Comparison of ENCODE assay signal across 12 cellular contexts in the genomic region with DNA sequence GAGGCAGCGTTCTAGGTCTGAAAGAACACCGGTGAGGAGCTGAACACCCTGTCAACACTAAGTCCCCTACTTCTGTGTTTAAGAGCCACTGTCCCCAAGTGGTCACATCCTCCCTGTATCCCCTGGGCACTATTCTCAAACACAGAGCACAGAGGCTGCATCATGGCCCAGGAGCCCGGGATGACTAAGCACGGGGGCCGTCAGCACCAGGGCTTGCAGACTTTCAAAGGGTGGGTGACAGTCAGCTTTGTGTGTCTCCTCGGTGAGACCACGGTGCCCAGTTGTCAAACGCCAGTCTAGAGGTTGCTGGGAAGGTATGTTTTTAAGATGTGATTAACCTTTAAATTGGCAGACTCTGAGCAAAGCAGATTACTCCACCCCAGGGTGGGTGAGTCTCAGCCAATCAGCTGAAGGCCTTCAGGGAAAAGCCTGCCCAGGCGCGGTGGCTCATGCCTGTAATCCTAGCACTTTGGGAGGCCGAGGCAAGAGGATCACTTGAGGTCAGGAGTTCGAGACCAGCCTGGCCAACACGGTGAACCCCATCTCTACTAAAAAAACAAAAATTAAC. TPM values are rescaled to one million over a fixed set of nuclear protein-coding genes. Genes with fewer than 3 reads are reported as not detected.
DNase-seq lines count a peak whose midpoint lies in the region; ATAC-seq, FAIRE-seq and TF ChIP-seq lines count a peak whose summit lies in the region.
"Had no signal": no experiment of that assay in that cellular context is flagged by ENCODE, and none has a peak within 500 bp of the region (broad histone marks: within the 10 kb centered on the region; RNA-seq: fewer than 3 reads in every experiment).

No MANE protein-coding gene starts in this region.

- intact Hi-C loops in CD4-positive, alpha-beta memory T cell (cut with micrococcal nuclease), result loop anchor here (2.0 kb wide), 1 partner anchor 129 kb away; no protein-coding TSS in a partner anchor

- DNase-seq in CD4-positive, alpha-beta memory T cell, result no peak
- DNase-seq in GM12892 (ENCODE audit: insufficient read length) (peak; percentile 35), NT2/D1 (ENCODE audit: low read depth, low spot score) (no peak), memory B cell (ENCODE audit: low spot score in 2 of 2) (no peak), HUDEP-2 (lab: John Stamatoyannopoulos, UW; ENCODE audit: unreplicated experiment in 76 of 76) (no peak), HuH-7 (ENCODE audit: low spot score) (no peak)
- DNase-seq: GM23248, NCI-H2227 treated with DMSO at 0.1 percent for 48 hours, SJCRH30 had no signal

- H3K4me3 ChIP-seq in CD4-positive, alpha-beta memory T cell (ENCODE audit: low read length in 2 of 2), result no peak overlapping the region
- no peak overlapping the region for H3K4me3 ChIP-seq in NT2/D1 (ENCODE audit: insufficient read length, low read depth)
- H3K4me3 ChIP-seq: GM23248, SJCRH30 had no signal

- H3K36me3 Mint-ChIP-seq in CD4-positive, alpha-beta memory T cell, result peaks cover 7 to 39% of the 10 kb centered on the region in 2 donors
- H3K36me3 Mint-ChIP-seq in memory B cell, result peaks cover 15% of the 10 kb centered on the region

- no peak overlapping the region for H3K4me3 Mint-ChIP-seq in CD4-positive, alpha-beta memory T cell
- H3K4me3 Mint-ChIP-seq in memory B cell, result peak overlapping the region; percentile 73

- H3K36me3 ChIP-seq in CD4-positive, alpha-beta memory T cell (ENCODE audit: insufficient read depth, low read length), result peaks cover 12% of the 10 kb centered on the region
- peaks cover 90% of the 10 kb centered on the region for H3K36me3 ChIP-seq in NT2/D1 (ENCODE audit: insufficient read depth, insufficient read length, low read length)

- ATAC-seq in memory B cell (ENCODE audit: low read depth) (no peak), GM21825 (IDR thresholded peaks at IDR 0.05; ENCODE audit: unreplicated experiment) (no peak)

- H3K9me3 Mint-ChIP-seq in CD4-positive, alpha-beta memory T cell, result no peaks in the 10 kb centered on the region
- no peaks in the 10 kb centered on the region for H3K9me3 Mint-ChIP-seq in memory B cell

- H3K9me3 ChIP-seq in CD4-positive, alpha-beta memory T cell (ENCODE audit: control insufficient read depth in 1 of 2, low read length in 2 of 2), result no peaks in the 10 kb centered on the region
- H3K9me3 ChIP-seq in NT2/D1 (ENCODE audit: insufficient read depth, low read length), result no peaks in the 10 kb centered on the region
- H3K9me3 ChIP-seq: SJCRH30 had no signal

- H3K9ac ChIP-seq in NT2/D1 (ENCODE audit: insufficient read length, low read depth), result peak overlapping the region; percentile 56
- H3K9ac ChIP-seq: GM23248 had no signal

- CTCF ChIA-PET in CD4-positive, alpha-beta memory T cell (lab: Charles Lee; ENCODE audit: partially characterized antibody), result interaction anchor here (1.0 to 3.4 kb wide), 4 partner anchors 12 to 128 kb away, joined by 3 to 16 read pairs (median 8); no protein-coding TSS in a partner anchor

- TF ChIP-seq POLR2A in GM12892 (IDR thresholded peaks at IDR 0.05; ENCODE audit: low read depth, low read length), result no peak

- peak overlapping the region; percentile 49 for H3K27ac ChIP-seq in CD4-positive, alpha-beta memory T cell (ENCODE audit: low read depth, low read length)
- H3K27ac ChIP-seq: epithelial cell of prostate, GM23248, SJCRH30 had no signal

- peaks cover 11 to 40% (median 18%) of the 10 kb centered on the region in 4 donors for H3K4me1 Mint-ChIP-seq in CD4-positive, alpha-beta memory T cell
- H3K4me1 Mint-ChIP-seq in memory B cell, result peaks cover 28% of the 10 kb centered on the region

- POLR2A ChIA-PET in CD4-positive, alpha-beta memory T cell (lab: Charles Lee; ENCODE audit: partially characterized antibody), result interaction anchor here (1.2 to 5.1 kb wide), 6 partner anchors 11 to 130 kb away, joined by 3 to 31 read pairs (median 6); a partner anchor contains a TSS

- H3K27me3 Mint-ChIP-seq in CD4-positive, alpha-beta memory T cell, result no peaks in the 10 kb centered on the region
- H3K27me3 Mint-ChIP-seq in memory B cell, result no peaks in the 10 kb centered on the region

- H3K4me1 ChIP-seq in CD4-positive, alpha-beta memory T cell (ENCODE audit: insufficient read depth, low read length), result peaks cover 28% of the 10 kb centered on the region
- peaks cover 22% of the 10 kb centered on the region for H3K4me1 ChIP-seq in NT2/D1 (ENCODE audit: insufficient read depth, insufficient read length)
- H3K4me1 ChIP-seq: SJCRH30 had no signal

- no peaks in the 10 kb centered on the region for H3K27me3 ChIP-seq in CD4-positive, alpha-beta memory T cell (ENCODE audit: insufficient read depth, low read length)
- H3K27me3 ChIP-seq in NT2/D1 (ENCODE audit: insufficient read depth, insufficient read length), result no peaks in the 10 kb centered on the region
- H3K27me3 ChIP-seq: SJCRH30 had no signal

- peak overlapping the region in 5 of 7 donors; percentile 3 to 92 (median 91) for H3K27ac Mint-ChIP-seq in CD4-positive, alpha-beta memory T cell
- peak overlapping the region; percentile 80 for H3K27ac Mint-ChIP-seq in memory B cell

- FAIRE-seq in GM12892 (lab: Jason Lieb, UNC), result no peak

RNA-seq across cellular contexts. Expression of a gene that starts 8.0 kb away (rescaled TPM):
- 100 to 1,000 TPM; 125 to 126 TPM for total RNA-seq in CD4-positive, alpha-beta memory T cell
- polyA plus RNA-seq in CD4-positive, alpha-beta memory T cell, result 100 to 1,000 TPM in 1 of 2 donors, 10 to 100 TPM in 1; 44.0 to 101 TPM
- 52.3 TPM for polyA plus RNA-seq in GM12892 (2012; ENCODE audit: missing spikeins)

RNA-seq across cellular contexts. Expression of a gene that starts 37.5 kb away (rescaled TPM):
- total RNA-seq in CD4-positive, alpha-beta memory T cell, result not detected
- not detected for polyA plus RNA-seq in CD4-positive, alpha-beta memory T cell
- not detected for polyA plus RNA-seq in GM12892 (2012; ENCODE audit: missing spikeins)
- total RNA-seq: GM23248, SJCRH30 had no signal
- polyA plus RNA-seq: GM23248, neural cell had no signal

RNA-seq across cellular contexts. Expression of a gene that starts 49.2 kb away (rescaled TPM):
- 10 to 100 TPM; 57.0 to 57.7 TPM for total RNA-seq in CD4-positive, alpha-beta memory T cell
- 10 to 100 TPM in 1 of 2 donors, 1 to 10 TPM in 1; 9.6 to 48.2 TPM for polyA plus RNA-seq in CD4-positive, alpha-beta memory T cell
- polyA plus RNA-seq in GM12892 (2012; ENCODE audit: missing spikeins), result 3.1 TPM
